ENCODE assay signal across 2 cellular contexts in genomic region chr7:99490878-99491277, GRCh38.
TF ChIP-seq lines count a peak whose summit lies in the region.

No MANE protein-coding gene starts in this region.

TF ChIP-seq in GM23338, 12 proteins besides CTCF, POLR2A, EP300 and RAD21:
- TF ChIP-seq, protein P1, sequence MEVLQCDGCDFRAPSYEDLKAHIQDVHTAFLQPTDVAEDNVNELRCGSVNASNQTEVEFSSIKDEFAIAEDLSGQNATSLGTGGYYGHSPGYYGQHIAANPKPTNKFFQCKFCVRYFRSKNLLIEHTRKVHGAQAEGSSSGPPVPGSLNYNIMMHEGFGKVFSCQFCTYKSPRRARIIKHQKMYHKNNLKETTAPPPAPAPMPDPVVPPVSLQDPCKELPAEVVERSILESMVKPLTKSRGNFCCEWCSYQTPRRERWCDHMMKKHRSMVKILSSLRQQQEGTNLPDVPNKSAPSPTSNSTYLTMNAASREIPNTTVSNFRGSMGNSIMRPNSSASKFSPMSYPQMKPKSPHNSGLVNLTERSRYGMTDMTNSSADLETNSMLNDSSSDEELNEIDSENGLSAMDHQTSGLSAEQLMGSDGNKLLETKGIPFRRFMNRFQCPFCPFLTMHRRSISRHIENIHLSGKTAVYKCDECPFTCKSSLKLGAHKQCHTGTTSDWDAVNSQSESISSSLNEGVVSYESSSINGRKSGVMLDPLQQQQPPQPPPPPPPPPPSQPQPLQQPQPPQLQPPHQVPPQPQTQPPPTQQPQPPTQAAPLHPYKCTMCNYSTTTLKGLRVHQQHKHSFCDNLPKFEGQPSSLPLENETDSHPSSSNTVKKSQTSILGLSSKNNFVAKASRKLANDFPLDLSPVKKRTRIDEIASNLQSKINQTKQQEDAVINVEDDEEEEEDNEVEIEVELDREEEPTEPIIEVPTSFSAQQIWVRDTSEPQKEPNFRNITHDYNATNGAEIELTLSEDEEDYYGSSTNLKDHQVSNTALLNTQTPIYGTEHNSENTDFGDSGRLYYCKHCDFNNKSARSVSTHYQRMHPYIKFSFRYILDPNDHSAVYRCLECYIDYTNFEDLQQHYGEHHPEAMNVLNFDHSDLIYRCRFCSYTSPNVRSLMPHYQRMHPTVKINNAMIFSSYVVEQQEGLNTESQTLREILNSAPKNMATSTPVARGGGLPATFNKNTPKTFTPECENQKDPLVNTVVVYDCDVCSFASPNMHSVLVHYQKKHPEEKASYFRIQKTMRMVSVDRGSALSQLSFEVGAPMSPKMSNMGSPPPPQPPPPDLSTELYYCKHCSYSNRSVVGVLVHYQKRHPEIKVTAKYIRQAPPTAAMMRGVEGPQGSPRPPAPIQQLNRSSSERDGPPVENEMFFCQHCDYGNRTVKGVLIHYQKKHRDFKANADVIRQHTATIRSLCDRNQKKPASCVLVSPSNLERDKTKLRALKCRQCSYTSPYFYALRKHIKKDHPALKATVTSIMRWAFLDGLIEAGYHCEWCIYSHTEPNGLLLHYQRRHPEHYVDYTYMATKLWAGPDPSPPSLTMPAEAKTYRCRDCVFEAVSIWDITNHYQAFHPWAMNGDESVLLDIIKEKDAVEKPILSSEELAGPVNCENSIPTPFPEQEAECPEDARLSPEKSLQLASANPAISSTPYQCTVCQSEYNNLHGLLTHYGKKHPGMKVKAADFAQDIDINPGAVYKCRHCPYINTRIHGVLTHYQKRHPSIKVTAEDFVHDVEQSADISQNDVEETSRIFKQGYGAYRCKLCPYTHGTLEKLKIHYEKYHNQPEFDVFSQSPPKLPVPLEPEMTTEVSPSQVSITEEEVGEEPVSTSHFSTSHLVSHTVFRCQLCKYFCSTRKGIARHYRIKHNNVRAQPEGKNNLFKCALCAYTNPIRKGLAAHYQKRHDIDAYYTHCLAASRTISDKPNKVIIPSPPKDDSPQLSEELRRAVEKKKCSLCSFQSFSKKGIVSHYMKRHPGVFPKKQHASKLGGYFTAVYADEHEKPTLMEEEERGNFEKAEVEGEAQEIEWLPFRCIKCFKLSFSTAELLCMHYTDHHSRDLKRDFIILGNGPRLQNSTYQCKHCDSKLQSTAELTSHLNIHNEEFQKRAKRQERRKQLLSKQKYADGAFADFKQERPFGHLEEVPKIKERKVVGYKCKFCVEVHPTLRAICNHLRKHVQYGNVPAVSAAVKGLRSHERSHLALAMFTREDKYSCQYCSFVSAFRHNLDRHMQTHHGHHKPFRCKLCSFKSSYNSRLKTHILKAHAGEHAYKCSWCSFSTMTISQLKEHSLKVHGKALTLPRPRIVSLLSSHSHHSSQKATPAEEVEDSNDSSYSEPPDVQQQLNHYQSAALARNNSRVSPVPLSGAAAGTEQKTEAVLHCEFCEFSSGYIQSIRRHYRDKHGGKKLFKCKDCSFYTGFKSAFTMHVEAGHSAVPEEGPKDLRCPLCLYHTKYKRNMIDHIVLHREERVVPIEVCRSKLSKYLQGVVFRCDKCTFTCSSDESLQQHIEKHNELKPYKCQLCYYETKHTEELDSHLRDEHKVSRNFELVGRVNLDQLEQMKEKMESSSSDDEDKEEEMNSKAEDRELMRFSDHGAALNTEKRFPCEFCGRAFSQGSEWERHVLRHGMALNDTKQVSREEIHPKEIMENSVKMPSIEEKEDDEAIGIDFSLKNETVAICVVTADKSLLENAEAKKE (CRISPR knock-in tag; IDR thresholded peaks at IDR 0.05), result no peak
- TF ChIP-seq ZNF331 (CRISPR knock-in tag; IDR thresholded peaks at IDR 0.05; ENCODE audit: low read depth) (no peak), REST (IDR thresholded peaks at IDR 0.05; ENCODE audit: unreplicated experiment) (no peak), EZH2phosphoT487 (IDR thresholded peaks at IDR 0.05; ENCODE audit: unreplicated experiment) (no peak), JUNB (IDR thresholded peaks at IDR 0.05; ENCODE audit: unreplicated experiment) (no peak), POLR2AphosphoS5 (IDR thresholded peaks at IDR 0.05; ENCODE audit: low read depth) (no peak), STAT1 (IDR thresholded peaks at IDR 0.05; ENCODE audit: unreplicated experiment) (no peak), EZH2 (IDR thresholded peaks at IDR 0.05; ENCODE audit: low read depth, unreplicated experiment) (no peak), CREB1 (CRISPR knock-in tag; IDR thresholded peaks at IDR 0.05; ENCODE audit: low read depth) (no peak), ZNF114 (CRISPR knock-in tag; IDR thresholded peaks at IDR 0.05) (no peak), NANOG (IDR thresholded peaks at IDR 0.05; ENCODE audit: borderline replicate concordance) (no peak)
- TF ChIP-seq, protein P2, sequence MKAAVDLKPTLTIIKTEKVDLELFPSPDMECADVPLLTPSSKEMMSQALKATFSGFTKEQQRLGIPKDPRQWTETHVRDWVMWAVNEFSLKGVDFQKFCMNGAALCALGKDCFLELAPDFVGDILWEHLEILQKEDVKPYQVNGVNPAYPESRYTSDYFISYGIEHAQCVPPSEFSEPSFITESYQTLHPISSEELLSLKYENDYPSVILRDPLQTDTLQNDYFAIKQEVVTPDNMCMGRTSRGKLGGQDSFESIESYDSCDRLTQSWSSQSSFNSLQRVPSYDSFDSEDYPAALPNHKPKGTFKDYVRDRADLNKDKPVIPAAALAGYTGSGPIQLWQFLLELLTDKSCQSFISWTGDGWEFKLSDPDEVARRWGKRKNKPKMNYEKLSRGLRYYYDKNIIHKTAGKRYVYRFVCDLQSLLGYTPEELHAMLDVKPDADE (IDR thresholded peaks at IDR 0.05), result no peak

TF ChIP-seq in WTC11, 78 proteins besides CTCF, POLR2A, EP300 and RAD21:
- no peak for TF ChIP-seq IRF1 (CRISPR knock-in tag; IDR thresholded peaks at IDR 0.05)
- TF ChIP-seq, protein P3, sequence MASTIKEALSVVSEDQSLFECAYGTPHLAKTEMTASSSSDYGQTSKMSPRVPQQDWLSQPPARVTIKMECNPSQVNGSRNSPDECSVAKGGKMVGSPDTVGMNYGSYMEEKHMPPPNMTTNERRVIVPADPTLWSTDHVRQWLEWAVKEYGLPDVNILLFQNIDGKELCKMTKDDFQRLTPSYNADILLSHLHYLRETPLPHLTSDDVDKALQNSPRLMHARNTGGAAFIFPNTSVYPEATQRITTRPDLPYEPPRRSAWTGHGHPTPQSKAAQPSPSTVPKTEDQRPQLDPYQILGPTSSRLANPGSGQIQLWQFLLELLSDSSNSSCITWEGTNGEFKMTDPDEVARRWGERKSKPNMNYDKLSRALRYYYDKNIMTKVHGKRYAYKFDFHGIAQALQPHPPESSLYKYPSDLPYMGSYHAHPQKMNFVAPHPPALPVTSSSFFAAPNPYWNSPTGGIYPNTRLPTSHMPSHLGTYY (CRISPR knock-in tag; IDR thresholded peaks at IDR 0.05), result no peak
- no peak for TF ChIP-seq USF1 (CRISPR knock-in tag; IDR thresholded peaks at IDR 0.05)
